ENCODE assay signal across 8 cellular contexts in genomic region chr11:6646631-6647281, GRCh38. TPM values are rescaled to one million over a fixed set of nuclear protein-coding genes. Genes with fewer than 3 reads are reported as not detected.
DNase-seq lines count a peak whose midpoint lies in the region; ATAC-seq and TF ChIP-seq lines count a peak whose summit lies in the region.

No MANE protein-coding gene starts in this region.

- peak overlapping the region; percentile 98 for H3K4me2 ChIP-seq in fibroblast of lung (ENCODE audit: extremely low read depth, insufficient read depth, low read length)

- no peaks in the 10 kb centered on the region for H3K36me3 ChIP-seq in fibroblast of lung (ENCODE audit: control insufficient read depth, insufficient read depth, low read length)
- peaks cover 8% of the 10 kb centered on the region for H3K36me3 ChIP-seq in WERI-Rb-1

- no peak for TF ChIP-seq CTCF in fibroblast of lung (conservative IDR thresholded peaks at IDR 0.05 in 1 of 2, IDR thresholded peaks at IDR 0.05 in 1 of 2; ENCODE audit: low read depth in 1 of 2, low read length in 2 of 2)
- TF ChIP-seq CTCF in WERI-Rb-1 (IDR thresholded peaks at IDR 0.05; ENCODE audit: low read depth, low read length), result no peak

- ATAC-seq in HG02870 (IDR thresholded peaks at IDR 0.05; ENCODE audit: unreplicated experiment) (peak; percentile 95), sciatic nerve (peak; percentile 88)

- peak overlapping the region; percentile 21 for H2AFZ ChIP-seq in fibroblast of lung (ENCODE audit: low read length)

- H3K27ac ChIP-seq in fibroblast of lung (ENCODE audit: insufficient read depth, low read length), result peak overlapping the region; percentile 82
- H3K27ac ChIP-seq in WERI-Rb-1, result no peak overlapping the region

- H4K20me1 ChIP-seq in fibroblast of lung (ENCODE audit: control insufficient read depth, extremely low read depth, insufficient read depth, low read length), result no peaks in the 10 kb centered on the region

- H3K27me3 ChIP-seq in fibroblast of lung (ENCODE audit: control insufficient read depth, insufficient read depth, low read length) (peaks cover 16% of the 10 kb centered on the region), WERI-Rb-1 (ENCODE audit: insufficient read depth, low read depth, severe bottlenecking) (no peaks in the 10 kb centered on the region)

- no peaks in the 10 kb centered on the region for H3K79me2 ChIP-seq in fibroblast of lung (ENCODE audit: control insufficient read depth, insufficient read depth, low read length)

- H3K4me1 ChIP-seq in fibroblast of lung (ENCODE audit: control insufficient read depth, extremely low read depth, insufficient read depth, low read length), result peaks cover 18% of the 10 kb centered on the region

- DNase-seq in activated gamma-delta T cell treated with Interleukin-2 at 50 U/mL for 16 hours, result peak; percentile 34
- DNase-seq in activated gamma-delta T cell (lab: John Stamatoyannopoulos, UW), result no peak
- peak; percentile 56 for DNase-seq in RPMI8226
- peak in 1 of 2 donors; percentile 61 for DNase-seq in fibroblast of lung (ENCODE audit: low read depth in 2 of 2)
- DNase-seq in sciatic nerve (ENCODE audit: low spot score), result no peak
- DNase-seq in dermis blood vessel endothelial cell, result no peak
- no peak for DNase-seq in WERI-Rb-1

- H3K4me3 ChIP-seq in fibroblast of lung (replicated peaks in 1 of 4; ENCODE audit: control extremely low read depth in 1 of 4, insufficient read depth in 1 of 4, low read depth in 3 of 4, low read length in 4 of 4) (peak overlapping the region in 2 of 4 experiments; percentile 22 to 38), WERI-Rb-1 (ENCODE audit: low read depth, low read length) (no peak overlapping the region)

- H3K9ac ChIP-seq in fibroblast of lung (ENCODE audit: insufficient read depth, low read length), result peak overlapping the region; percentile 21

- H3K9me3 ChIP-seq in fibroblast of lung (ENCODE audit: control insufficient read depth, insufficient read depth, low read depth, low read length) (no peaks in the 10 kb centered on the region), WERI-Rb-1 (ENCODE audit: severe bottlenecking) (no peaks in the 10 kb centered on the region)

- intact Hi-C loops in sciatic nerve (cut with DNase I), result no loop called here

RNA-seq across cellular contexts. Expression of gene DCHS1, which starts 8.9 kb away (rescaled TPM):
- total RNA-seq in fibroblast of lung (11.0 and 23.9 TPM in 2 replicates), sciatic nerve (22.7 TPM), dermis blood vessel endothelial cell (61.8 and 81.7 TPM in 2 replicates)
- polyA plus RNA-seq in fibroblast of lung, result 0.92 and 5.0 TPM in 2 replicates
- 1.9 and 8.5 TPM in 2 replicates for polyA plus RNA-seq in fibroblast of lung (2012)
- polyA minus RNA-seq in fibroblast of lung (ENCODE audit: low replicate concordance), result 17.9 and 76.9 TPM in 2 replicates

RNA-seq across cellular contexts. Expression of gene TPP1, which starts 27.5 kb away (rescaled TPM):
- 93.7 and 127 TPM in 2 replicates for total RNA-seq in fibroblast of lung
- 136 and 195 TPM in 2 replicates for polyA plus RNA-seq in fibroblast of lung
- 76.3 and 89.6 TPM in 2 replicates for polyA plus RNA-seq in fibroblast of lung (2012)
- 189 and 228 TPM in 2 replicates for polyA minus RNA-seq in fibroblast of lung (ENCODE audit: low replicate concordance)
- 100 TPM for total RNA-seq in sciatic nerve
- total RNA-seq in dermis blood vessel endothelial cell, result 137 and 197 TPM in 2 replicates

RNA-seq across cellular contexts. Expression of gene TAF10, which starts 34.7 kb away (rescaled TPM):
- total RNA-seq in fibroblast of lung (61.9 and 77.8 TPM in 2 replicates), sciatic nerve (79.4 TPM), dermis blood vessel endothelial cell (27.5 and 34.2 TPM in 2 replicates)
- 142 and 176 TPM in 2 replicates for polyA plus RNA-seq in fibroblast of lung
- polyA plus RNA-seq in fibroblast of lung (2012), result 314 and 382 TPM in 2 replicates
- polyA minus RNA-seq in fibroblast of lung (ENCODE audit: low replicate concordance), result 228 and 438 TPM in 2 replicates

RNA-seq across cellular contexts. Expression of gene MRPL17, which starts 36.4 kb away (rescaled TPM):
- total RNA-seq in fibroblast of lung (44.9 and 53.2 TPM in 2 replicates), sciatic nerve (25.5 TPM), dermis blood vessel endothelial cell (31.2 and 61.6 TPM in 2 replicates)
- 44.4 and 73.0 TPM in 2 replicates for polyA plus RNA-seq in fibroblast of lung
- 71.5 and 111 TPM in 2 replicates for polyA plus RNA-seq in fibroblast of lung (2012)
- 20.9 and 54.4 TPM in 2 replicates for polyA minus RNA-seq in fibroblast of lung (ENCODE audit: low replicate concordance)

RNA-seq across cellular contexts. Expression of gene ILK, which starts 43.2 kb away (rescaled TPM):
- total RNA-seq in fibroblast of lung (136 and 176 TPM in 2 replicates), sciatic nerve (208 TPM), dermis blood vessel endothelial cell (163 and 202 TPM in 2 replicates)
- 420 and 461 TPM in 2 replicates for polyA plus RNA-seq in fibroblast of lung
- 336 and 355 TPM in 2 replicates for polyA plus RNA-seq in fibroblast of lung (2012)
- polyA minus RNA-seq in fibroblast of lung (ENCODE audit: low replicate concordance), result 406 and 477 TPM in 2 replicates

Comparison
In these comparisons a context has a peak if more than half of its experiments do, and no peak if none do; other contexts are left out.
1. DNase-seq: peak in activated gamma-delta T cell treated with Interleukin-2 at 50 U/mL for 16 hours (single experiment) and RPMI8226 (single experiment); none in activated gamma-delta T cell (single experiment), sciatic nerve (single experiment), dermis blood vessel endothelial cell (single experiment) and WERI-Rb-1 (single experiment).